In the genomic region with DNA sequence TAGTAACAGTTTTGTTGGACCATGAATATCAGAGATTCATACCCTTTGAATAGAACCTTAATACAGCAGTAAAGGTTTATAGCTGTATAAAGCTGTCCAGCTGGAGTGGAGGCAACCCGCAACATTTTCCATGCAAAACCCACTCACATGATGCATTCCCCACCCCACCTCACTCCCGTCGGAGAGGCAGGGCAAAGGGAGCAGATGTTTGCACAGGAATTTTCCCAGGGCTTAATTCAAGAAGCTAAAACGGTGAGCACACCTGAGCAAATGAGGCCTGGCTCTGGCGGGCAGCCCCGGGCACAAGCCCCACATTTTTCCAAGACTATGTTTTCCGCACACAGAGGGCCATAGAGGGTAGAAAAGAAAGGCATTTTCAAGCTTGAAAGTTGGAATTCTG, we compare ENCODE assay signal across 26 cellular contexts.
DNase-seq lines count a peak whose midpoint lies in the region; ATAC-seq, FAIRE-seq and TF ChIP-seq lines count a peak whose summit lies in the region.
"Had no signal": no experiment of that assay in that cellular context is flagged by ENCODE, and none has a peak within 500 bp of the region (broad histone marks: within the 10 kb centered on the region; RNA-seq: fewer than 3 reads in every experiment).

No MANE protein-coding gene starts in this region.

- CTCF ChIA-PET in CD4-positive, alpha-beta memory T cell (lab: Charles Lee; ENCODE audit: partially characterized antibody), result no interaction called here

- no peak overlapping the region for H2AFZ ChIP-seq in GM23338

- DNase-seq in GM23338 (ENCODE audit: low spot score) (no peak), NCI-H526 treated with DMSO at 0.1 percent for 48 hours (lab: John Stamatoyannopoulos, UW) (peak; percentile 93), coronary artery (ENCODE audit: low spot score) (no peak), pancreas (peak; percentile 64 to 94 (median 83)), Right ventricle myocardium superior (no peak), cortex of kidney (lab: John Stamatoyannopoulos, UW) (no peak), HFFc6 (no peak)
- no peak for DNase-seq in CD4-positive, alpha-beta memory T cell
- DNase-seq: DMS53, GDM1, GOT3, HCEC 1CT, IMR-90, NCI-H1092 treated with DMSO at 0.1 percent for 48 hours, NCI-H146, NCI-H2029 treated with DMSO at 0.1 percent for 48 hours, NCI-H2227 treated with DMSO at 0.1 percent for 48 hours, NCI-H510A treated with DMSO at 0.1 percent for 48 hours, NCI-H82, OCI-M1 had no signal

- H3K4me1 Mint-ChIP-seq in GM23338, result peaks cover 31% of the 10 kb centered on the region
- H3K4me1 Mint-ChIP-seq in CD4-positive, alpha-beta memory T cell, result no peaks in the 10 kb centered on the region
- peaks cover 20% of the 10 kb centered on the region for H3K4me1 Mint-ChIP-seq in HFFc6 (ENCODE audit: low read depth)

- H3K9me3 ChIP-seq in pancreas, result no peaks in the 10 kb centered on the region
- H3K9me3 ChIP-seq in CD4-positive, alpha-beta memory T cell (ENCODE audit: control insufficient read depth in 1 of 2, low read length in 2 of 2), result no peaks in the 10 kb centered on the region

- H3F3A ChIP-seq in GM23338 (replicated peaks; ENCODE audit: low read depth), result no peaks in the 10 kb centered on the region

- intact Hi-C loops in pancreas (cut with DNase I) (no loop called here), Right ventricle myocardium superior (cut with DNase I) (no loop called here)
- intact Hi-C loops in CD4-positive, alpha-beta memory T cell (cut with micrococcal nuclease), result no loop called here

- H4K20me1 ChIP-seq in GM23338 (replicated peaks; ENCODE audit: insufficient read depth), result no peaks in the 10 kb centered on the region

- H3K4me1 ChIP-seq in GM23338 (ENCODE audit: insufficient read depth) (0 out of 2 replicates have a peak, but pooled peaks cover 13% of the 10 kb centered on the region), pancreas (peaks cover 24 to 55% (median 51%) of the 10 kb centered on the region in 3 donors)
- no peaks in the 10 kb centered on the region for H3K4me1 ChIP-seq in CD4-positive, alpha-beta memory T cell (ENCODE audit: insufficient read depth, low read length)

- 40 to 41% methylated on average over 7 of the region's 7 CpGs for WGBS in pancreas, 2 donors

- peak overlapping the region; percentile 75; the same call in 1 of the 2 replicates for H3K27ac Mint-ChIP-seq in GM23338
- no peak overlapping the region for H3K27ac Mint-ChIP-seq in CD4-positive, alpha-beta memory T cell
- no peak overlapping the region for H3K27ac Mint-ChIP-seq in HFFc6

- POLR2A ChIA-PET in CD4-positive, alpha-beta memory T cell (lab: Charles Lee; ENCODE audit: partially characterized antibody), result no interaction called here

- no peak; the same call in 2 of the 3 replicates for ATAC-seq in GM23338
- peak; percentile 75 to 86 (median 82) for ATAC-seq in pancreas
- no peak for ATAC-seq in Right ventricle myocardium superior (ENCODE audit: poor library complexity)

- H3K4me2 ChIP-seq in GM23338, result no peak overlapping the region
- H3K4me2 ChIP-seq: KMS-11 had no signal

- FAIRE-seq in pancreas (lab: Jason Lieb, UNC), result no peak
- FAIRE-seq: D721Med, GM18507, HTR-8/SVneo, RCC 7860 had no signal

- H3K27ac ChIP-seq in GM23338 (ENCODE audit: low read depth), result no peak overlapping the region
- H3K27ac ChIP-seq in coronary artery, result peak overlapping the region; percentile 63 to 66
- peak overlapping the region; percentile 64 to 91 (median 73) for H3K27ac ChIP-seq in pancreas
- H3K27ac ChIP-seq in CD4-positive, alpha-beta memory T cell (ENCODE audit: low read depth, low read length), result no peak overlapping the region
- H3K27ac ChIP-seq: C4-2B, KMS-11 had no signal

- H3K27me3 ChIP-seq in GM23338 (ENCODE audit: insufficient read depth) (no peaks in the 10 kb centered on the region), pancreas (no peaks in the 10 kb centered on the region)
- H3K27me3 ChIP-seq in CD4-positive, alpha-beta memory T cell (ENCODE audit: insufficient read depth, low read length), result no peaks in the 10 kb centered on the region

- H3K9me3 Mint-ChIP-seq in GM23338, result no peaks in the 10 kb centered on the region
- no peaks in the 10 kb centered on the region for H3K9me3 Mint-ChIP-seq in CD4-positive, alpha-beta memory T cell
- H3K9me3 Mint-ChIP-seq in HFFc6, result no peaks in the 10 kb centered on the region

- no peak overlapping the region for H3K4me3 Mint-ChIP-seq in GM23338
- H3K4me3 Mint-ChIP-seq in CD4-positive, alpha-beta memory T cell, result no peak overlapping the region
- H3K4me3 Mint-ChIP-seq in HFFc6, result no peak overlapping the region

- no peaks in the 10 kb centered on the region for H3K36me3 ChIP-seq in GM23338 (ENCODE audit: insufficient read depth)
- no peaks in the 10 kb centered on the region for H3K36me3 ChIP-seq in pancreas
- H3K36me3 ChIP-seq in CD4-positive, alpha-beta memory T cell (ENCODE audit: insufficient read depth, low read length), result no peaks in the 10 kb centered on the region

- H3K79me2 ChIP-seq in GM23338 (replicated peaks; ENCODE audit: insufficient read depth), result no peaks in the 10 kb centered on the region

- H3K27me3 Mint-ChIP-seq in GM23338 (ENCODE audit: insufficient read depth, low read depth, poor library complexity) (peaks cover 8% of the 10 kb centered on the region), HFFc6 (ENCODE audit: insufficient read depth) (no peaks in the 10 kb centered on the region; the same call in 1 of the 2 replicates)
- no peaks in the 10 kb centered on the region for H3K27me3 Mint-ChIP-seq in CD4-positive, alpha-beta memory T cell

- H3K36me3 Mint-ChIP-seq in GM23338 (ENCODE audit: low read depth), result no peaks in the 10 kb centered on the region
- no peaks in the 10 kb centered on the region for H3K36me3 Mint-ChIP-seq in CD4-positive, alpha-beta memory T cell
- H3K36me3 Mint-ChIP-seq in HFFc6 (ENCODE audit: low read depth), result no peaks in the 10 kb centered on the region

- H3K4me3 ChIP-seq in GM23338 (no peak overlapping the region), coronary artery (no peak overlapping the region), pancreas (no peak overlapping the region)
- H3K4me3 ChIP-seq in CD4-positive, alpha-beta memory T cell (ENCODE audit: low read length in 2 of 2), result no peak overlapping the region

- no peak for TF ChIP-seq CTCF in GM23338 (conservative IDR thresholded peaks at IDR 0.05; ENCODE audit: low read depth in 2 of 2)
- TF ChIP-seq CTCF in coronary artery (IDR thresholded peaks at IDR 0.05), result no peak
- no peak for TF ChIP-seq CTCF in pancreas (IDR thresholded peaks at IDR 0.05)
- TF ChIP-seq CTCF in HFFc6 (IDR thresholded peaks at IDR 0.05), result no peak

- no peaks in the 10 kb centered on the region for H3K9me2 ChIP-seq in GM23338 (ENCODE audit: insufficient read depth)

TF ChIP-seq in GM23338, 12 proteins besides CTCF, POLR2A, EP300 and RAD21 (continues in another document):
- TF ChIP-seq, protein P1, sequence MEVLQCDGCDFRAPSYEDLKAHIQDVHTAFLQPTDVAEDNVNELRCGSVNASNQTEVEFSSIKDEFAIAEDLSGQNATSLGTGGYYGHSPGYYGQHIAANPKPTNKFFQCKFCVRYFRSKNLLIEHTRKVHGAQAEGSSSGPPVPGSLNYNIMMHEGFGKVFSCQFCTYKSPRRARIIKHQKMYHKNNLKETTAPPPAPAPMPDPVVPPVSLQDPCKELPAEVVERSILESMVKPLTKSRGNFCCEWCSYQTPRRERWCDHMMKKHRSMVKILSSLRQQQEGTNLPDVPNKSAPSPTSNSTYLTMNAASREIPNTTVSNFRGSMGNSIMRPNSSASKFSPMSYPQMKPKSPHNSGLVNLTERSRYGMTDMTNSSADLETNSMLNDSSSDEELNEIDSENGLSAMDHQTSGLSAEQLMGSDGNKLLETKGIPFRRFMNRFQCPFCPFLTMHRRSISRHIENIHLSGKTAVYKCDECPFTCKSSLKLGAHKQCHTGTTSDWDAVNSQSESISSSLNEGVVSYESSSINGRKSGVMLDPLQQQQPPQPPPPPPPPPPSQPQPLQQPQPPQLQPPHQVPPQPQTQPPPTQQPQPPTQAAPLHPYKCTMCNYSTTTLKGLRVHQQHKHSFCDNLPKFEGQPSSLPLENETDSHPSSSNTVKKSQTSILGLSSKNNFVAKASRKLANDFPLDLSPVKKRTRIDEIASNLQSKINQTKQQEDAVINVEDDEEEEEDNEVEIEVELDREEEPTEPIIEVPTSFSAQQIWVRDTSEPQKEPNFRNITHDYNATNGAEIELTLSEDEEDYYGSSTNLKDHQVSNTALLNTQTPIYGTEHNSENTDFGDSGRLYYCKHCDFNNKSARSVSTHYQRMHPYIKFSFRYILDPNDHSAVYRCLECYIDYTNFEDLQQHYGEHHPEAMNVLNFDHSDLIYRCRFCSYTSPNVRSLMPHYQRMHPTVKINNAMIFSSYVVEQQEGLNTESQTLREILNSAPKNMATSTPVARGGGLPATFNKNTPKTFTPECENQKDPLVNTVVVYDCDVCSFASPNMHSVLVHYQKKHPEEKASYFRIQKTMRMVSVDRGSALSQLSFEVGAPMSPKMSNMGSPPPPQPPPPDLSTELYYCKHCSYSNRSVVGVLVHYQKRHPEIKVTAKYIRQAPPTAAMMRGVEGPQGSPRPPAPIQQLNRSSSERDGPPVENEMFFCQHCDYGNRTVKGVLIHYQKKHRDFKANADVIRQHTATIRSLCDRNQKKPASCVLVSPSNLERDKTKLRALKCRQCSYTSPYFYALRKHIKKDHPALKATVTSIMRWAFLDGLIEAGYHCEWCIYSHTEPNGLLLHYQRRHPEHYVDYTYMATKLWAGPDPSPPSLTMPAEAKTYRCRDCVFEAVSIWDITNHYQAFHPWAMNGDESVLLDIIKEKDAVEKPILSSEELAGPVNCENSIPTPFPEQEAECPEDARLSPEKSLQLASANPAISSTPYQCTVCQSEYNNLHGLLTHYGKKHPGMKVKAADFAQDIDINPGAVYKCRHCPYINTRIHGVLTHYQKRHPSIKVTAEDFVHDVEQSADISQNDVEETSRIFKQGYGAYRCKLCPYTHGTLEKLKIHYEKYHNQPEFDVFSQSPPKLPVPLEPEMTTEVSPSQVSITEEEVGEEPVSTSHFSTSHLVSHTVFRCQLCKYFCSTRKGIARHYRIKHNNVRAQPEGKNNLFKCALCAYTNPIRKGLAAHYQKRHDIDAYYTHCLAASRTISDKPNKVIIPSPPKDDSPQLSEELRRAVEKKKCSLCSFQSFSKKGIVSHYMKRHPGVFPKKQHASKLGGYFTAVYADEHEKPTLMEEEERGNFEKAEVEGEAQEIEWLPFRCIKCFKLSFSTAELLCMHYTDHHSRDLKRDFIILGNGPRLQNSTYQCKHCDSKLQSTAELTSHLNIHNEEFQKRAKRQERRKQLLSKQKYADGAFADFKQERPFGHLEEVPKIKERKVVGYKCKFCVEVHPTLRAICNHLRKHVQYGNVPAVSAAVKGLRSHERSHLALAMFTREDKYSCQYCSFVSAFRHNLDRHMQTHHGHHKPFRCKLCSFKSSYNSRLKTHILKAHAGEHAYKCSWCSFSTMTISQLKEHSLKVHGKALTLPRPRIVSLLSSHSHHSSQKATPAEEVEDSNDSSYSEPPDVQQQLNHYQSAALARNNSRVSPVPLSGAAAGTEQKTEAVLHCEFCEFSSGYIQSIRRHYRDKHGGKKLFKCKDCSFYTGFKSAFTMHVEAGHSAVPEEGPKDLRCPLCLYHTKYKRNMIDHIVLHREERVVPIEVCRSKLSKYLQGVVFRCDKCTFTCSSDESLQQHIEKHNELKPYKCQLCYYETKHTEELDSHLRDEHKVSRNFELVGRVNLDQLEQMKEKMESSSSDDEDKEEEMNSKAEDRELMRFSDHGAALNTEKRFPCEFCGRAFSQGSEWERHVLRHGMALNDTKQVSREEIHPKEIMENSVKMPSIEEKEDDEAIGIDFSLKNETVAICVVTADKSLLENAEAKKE (CRISPR knock-in tag; IDR thresholded peaks at IDR 0.05), result no peak

Comparison
In these comparisons a context has a peak if more than half of its experiments do, and no peak if none do; other contexts are left out.
1. ATAC-seq: peak in pancreas (4 of 4); none in GM23338 (single experiment) and Right ventricle myocardium superior (single experiment).
2. DNase-seq: peak in NCI-H526 treated with DMSO at 0.1 percent for 48 hours (single experiment) and pancreas (6 of 6); none in GM23338 (single experiment), coronary artery (single experiment), Right ventricle myocardium superior (single experiment), cortex of kidney (single experiment), CD4-positive, alpha-beta memory T cell (0 of 5) and HFFc6 (single experiment).
3. H3K27ac ChIP-seq: peak in coronary artery (2 of 2) and pancreas (4 of 4); none in GM23338 (single experiment) and CD4-positive, alpha-beta memory T cell (single experiment).